16 cellular contexts compared by ENCODE assay signal in genomic region chr9:2145746-2146145, GRCh38.
DNase-seq lines count a peak whose midpoint lies in the region; ATAC-seq, FAIRE-seq and TF ChIP-seq lines count a peak whose summit lies in the region.
"Had no signal": no experiment of that assay in that cellular context is flagged by ENCODE, and none has a peak within 500 bp of the region (broad histone marks: within the 10 kb centered on the region; RNA-seq: fewer than 3 reads in every experiment).

No MANE protein-coding gene starts in this region.

- H3K36me3 ChIP-seq in breast epithelium: no peaks in the 10 kb centered on the region

- DNase-seq in MCF 10A (ENCODE audit: unreplicated experiment) (no peak), breast epithelium (ENCODE audit: low spot score in 2 of 2) (no peak), GM12891 (ENCODE audit: insufficient read length, low spot score) (no peak), NCI-H524 (lab: John Stamatoyannopoulos, UW) (no peak)
- DNase-seq in effector memory CD8-positive, alpha-beta T cell: no peak
- DNase-seq in stimulated activated effector memory CD8-positive, alpha-beta T cell treated with anti-CD3 and anti-CD28 coated beads, Interleukin-12 subunit alpha, Interleukin-12 subunit beta, amount 100 ng/mL, for 72 hours (ENCODE audit: low spot score in 2 of 2): no peak
- DNase-seq: ACHN, Calu3, DMS 273 treated with DMSO at 0.1 percent for 48 hours, GOT3, H9 had no signal

- CTCF ChIA-PET in MCF 10A (lab: Yijun Ruan, JAX): interaction anchor here (0.6 kb wide), 2 partner anchors 84 to 150 kb away, joined by 4 read pairs; no protein-coding TSS in a partner anchor

- intact Hi-C loops in MCF 10A (cut with micrococcal nuclease): no loop called here
- intact Hi-C loops in breast epithelium (cut with DNase I; ENCODE audit: low total_unique reads): no loop called here

- TF ChIP-seq CTCF in MCF 10A (IDR thresholded peaks at IDR 0.05; ENCODE audit: unreplicated experiment): no peak
- no peak for TF ChIP-seq CTCF in breast epithelium (IDR thresholded peaks at IDR 0.05)

- no peaks in the 10 kb centered on the region for H3K9me3 Mint-ChIP-seq in MCF 10A (ENCODE audit: unreplicated experiment)
- H3K9me3 Mint-ChIP-seq in effector memory CD8-positive, alpha-beta T cell: no peaks in the 10 kb centered on the region
- H3K9me3 Mint-ChIP-seq in stimulated activated effector memory CD8-positive, alpha-beta T cell treated with anti-CD3 and anti-CD28 coated beads, Interleukin-12 subunit alpha, Interleukin-12 subunit beta, amount 100 ng/mL, for 72 hours: no peaks in the 10 kb centered on the region
- H3K9me3 Mint-ChIP-seq: IgD-negative memory B cell had no signal

- no peak for TF ChIP-seq POLR2A in breast epithelium (IDR thresholded peaks at IDR 0.05)
- TF ChIP-seq POLR2A in GM12891 (IDR thresholded peaks at IDR 0.05; ENCODE audit: low read depth, low read length): no peak

- BruUV-seq in MCF 10A (replicated peaks; lab: Mats Ljungman, UMichigan): no TSS peak

- H3K27ac ChIP-seq in breast epithelium: no peak overlapping the region

- no peak overlapping the region for H3K4me3 Mint-ChIP-seq in MCF 10A (ENCODE audit: unreplicated experiment)
- no peak overlapping the region for H3K4me3 Mint-ChIP-seq in effector memory CD8-positive, alpha-beta T cell
- H3K4me3 Mint-ChIP-seq in stimulated activated effector memory CD8-positive, alpha-beta T cell treated with anti-CD3 and anti-CD28 coated beads, Interleukin-12 subunit alpha, Interleukin-12 subunit beta, amount 100 ng/mL, for 72 hours: no peak overlapping the region
- H3K4me3 Mint-ChIP-seq: CD14-positive monocyte, H9, IgD-negative memory B cell had no signal

- FAIRE-seq in GM12891 (lab: Jason Lieb, UNC): no peak
- FAIRE-seq: GM18507 had no signal

- ATAC-seq in effector memory CD8-positive, alpha-beta T cell (replicated peaks): no peak
- no peak for ATAC-seq in stimulated activated effector memory CD8-positive, alpha-beta T cell treated with anti-CD3 and anti-CD28 coated beads, Interleukin-12 subunit alpha, Interleukin-12 subunit beta, amount 100 ng/mL, for 72 hours
- ATAC-seq in GM19324 (IDR thresholded peaks at IDR 0.05; ENCODE audit: low FRiP score, unreplicated experiment) (no peak), HG02885 (IDR thresholded peaks at IDR 0.05; ENCODE audit: poor library complexity, unreplicated experiment) (no peak)

- no peaks in the 10 kb centered on the region for H3K4me1 Mint-ChIP-seq in MCF 10A (ENCODE audit: insufficient read depth, unreplicated experiment)
- H3K4me1 Mint-ChIP-seq in effector memory CD8-positive, alpha-beta T cell (ENCODE audit: low read depth in 2 of 2): peaks cover 48 to 65% of the 10 kb centered on the region in 2 donors
- H3K4me1 Mint-ChIP-seq in stimulated activated effector memory CD8-positive, alpha-beta T cell treated with anti-CD3 and anti-CD28 coated beads, Interleukin-12 subunit alpha, Interleukin-12 subunit beta, amount 100 ng/mL, for 72 hours: peaks cover 59% of the 10 kb centered on the region

- no peaks in the 10 kb centered on the region for H3K4me1 ChIP-seq in breast epithelium

- POLR2A ChIA-PET in MCF 10A (lab: Yijun Ruan, JAX): no interaction called here

- peaks cover 17% of the 10 kb centered on the region for H3K36me3 Mint-ChIP-seq in MCF 10A (ENCODE audit: insufficient read depth, unreplicated experiment)
- H3K36me3 Mint-ChIP-seq in effector memory CD8-positive, alpha-beta T cell (ENCODE audit: insufficient read depth): peaks cover 18% of the 10 kb centered on the region
- H3K36me3 Mint-ChIP-seq in stimulated activated effector memory CD8-positive, alpha-beta T cell treated with anti-CD3 and anti-CD28 coated beads, Interleukin-12 subunit alpha, Interleukin-12 subunit beta, amount 100 ng/mL, for 72 hours: peaks cover 8% of the 10 kb centered on the region

- no peaks in the 10 kb centered on the region for H3K27me3 Mint-ChIP-seq in MCF 10A (ENCODE audit: insufficient read depth, unreplicated experiment)
- no peaks in the 10 kb centered on the region for H3K27me3 Mint-ChIP-seq in effector memory CD8-positive, alpha-beta T cell
- H3K27me3 Mint-ChIP-seq: IgD-negative memory B cell had no signal

- no peaks in the 10 kb centered on the region for H3K9me3 ChIP-seq in breast epithelium

- H3K27me3 ChIP-seq in breast epithelium: no peaks in the 10 kb centered on the region

- H3K27ac Mint-ChIP-seq in MCF 10A (ENCODE audit: low read depth, unreplicated experiment): peak overlapping the region; percentile 79
- peak overlapping the region; percentile 76 to 90 for H3K27ac Mint-ChIP-seq in effector memory CD8-positive, alpha-beta T cell
- H3K27ac Mint-ChIP-seq in stimulated activated effector memory CD8-positive, alpha-beta T cell treated with anti-CD3 and anti-CD28 coated beads, Interleukin-12 subunit alpha, Interleukin-12 subunit beta, amount 100 ng/mL, for 72 hours: peak overlapping the region; percentile 79
- H3K27ac Mint-ChIP-seq: H9 had no signal

- no peak overlapping the region for H3K4me3 ChIP-seq in breast epithelium

TF ChIP-seq in GM12891, 5 proteins besides CTCF, POLR2A, EP300 and RAD21:
- TF ChIP-seq POLR2AphosphoS5 (IDR thresholded peaks at IDR 0.05; ENCODE audit: low read depth, low read length) (0 out of 2 replicates have a peak, but pooled peaks have one; percentile 17), TAF1 (IDR thresholded peaks at IDR 0.05; ENCODE audit: low read depth, low read length) (no peak), SPI1 (IDR thresholded peaks at IDR 0.05; ENCODE audit: low read depth, low read length) (no peak)
